ENCODE assay signal across 8 cellular contexts in genomic region chr20:62795023-62795761, GRCh38. TPM values are rescaled to one million over a fixed set of nuclear protein-coding genes. Genes with fewer than 3 reads are reported as not detected.
A peak's percentile ranks its signal among the peaks of the same experiment; 100 is the strongest.
DNase-seq lines count a peak whose midpoint lies in the region; ATAC-seq and TF ChIP-seq lines count a peak whose summit lies in the region.

No MANE protein-coding gene starts in this region.

- H3K4me3 ChIP-seq in heart left ventricle (peak overlapping the region; percentile 31 to 97 (median 78)), rectal smooth muscle tissue (ENCODE audit: low read length) (peak overlapping the region; percentile 86)

- ATAC-seq in heart left ventricle, result peak in 1 of 4 donors; percentile 5
- ATAC-seq in GM18511 (IDR thresholded peaks at IDR 0.05; ENCODE audit: unreplicated experiment), result no peak

- peak overlapping the region; percentile 86 for H3K4me3 Mint-ChIP-seq in activated naive CD4-positive, alpha-beta T cell treated with anti-CD3 and anti-CD28 coated beads, Interleukin-2, amount 50 U/mL, for 24 hours

- intact Hi-C loops in heart left ventricle (cut with DNase I), result loop anchor here in 3 of 10 donors (10.0 kb wide), 3 partner anchors 290 to 490 kb away; partner anchors contain the start of genes ADRM1 (in 1 of the 3) and CABLES2 (in 1 of the 3)
- intact Hi-C loops in posterior vena cava (cut with DNase I), result loop anchor here in 1 of 2 donors (10.0 kb wide), 1 partner anchor 390 kb away; the partner anchor contains the start of gene CABLES2

- no peak for TF ChIP-seq POLR2A in heart left ventricle (IDR thresholded peaks at IDR 0.05)

- H3K9me3 ChIP-seq in heart left ventricle, result no peaks in the 10 kb centered on the region

- H3K4me1 ChIP-seq in heart left ventricle, result peaks cover 4 to 50% (median 23%) of the 10 kb centered on the region in 12 donors
- peaks cover 16% of the 10 kb centered on the region for H3K4me1 ChIP-seq in rectal smooth muscle tissue (ENCODE audit: control insufficient read depth, insufficient read depth, low read length)

- 0 to 1% (median 1%) methylated on average over 31 to 68 of the region's 68 CpGs for WGBS in heart left ventricle, 4 donors

- H3K27ac Mint-ChIP-seq in activated naive CD4-positive, alpha-beta T cell treated with anti-CD3 and anti-CD28 coated beads, Interleukin-2, amount 50 U/mL, for 24 hours, result peak overlapping the region; percentile 85

- H3K27ac ChIP-seq in heart left ventricle (peak overlapping the region in 11 of 12 donors; percentile 75 to 96 (median 93)), rectal smooth muscle tissue (ENCODE audit: low read depth, low read length) (peak overlapping the region; percentile 96)

- peaks cover 42% of the 10 kb centered on the region for H3K4me1 Mint-ChIP-seq in activated naive CD4-positive, alpha-beta T cell treated with anti-CD3 and anti-CD28 coated beads, Interleukin-2, amount 50 U/mL, for 24 hours

- peaks cover 0 to 26% (median 23%) of the 10 kb centered on the region in 9 donors for H3K36me3 ChIP-seq in heart left ventricle
- peaks cover 15% of the 10 kb centered on the region for H3K36me3 ChIP-seq in rectal smooth muscle tissue (ENCODE audit: control insufficient read depth, insufficient read depth, low read length)

- no peaks in the 10 kb centered on the region for H3K27me3 Mint-ChIP-seq in activated naive CD4-positive, alpha-beta T cell treated with anti-CD3 and anti-CD28 coated beads, Interleukin-2, amount 50 U/mL, for 24 hours

- in situ Hi-C loops in SK-MEL-5 (cut with HindIII; ENCODE audit: low pct_unique_long_range_greater_than_20kb, low sequenced_read_pairs), result no loop called here

- H3K9ac ChIP-seq in rectal smooth muscle tissue (ENCODE audit: low read length), result peak overlapping the region; percentile 55

- H3K9me3 Mint-ChIP-seq in activated naive CD4-positive, alpha-beta T cell treated with anti-CD3 and anti-CD28 coated beads, Interleukin-2, amount 50 U/mL, for 24 hours, result no peaks in the 10 kb centered on the region

- peak; percentile 86 for DNase-seq in D341Med (ENCODE audit: low spot score)
- DNase-seq in KG1 (lab: John Stamatoyannopoulos, UW), result peak; percentile 58
- DNase-seq in SK-MEL-5 (ENCODE audit: low read depth, low spot score), result peak; percentile 52
- DNase-seq in heart left ventricle, result peak in 4 of 5 donors; percentile 46 to 82 (median 60)
- DNase-seq in posterior vena cava (ENCODE audit: low spot score), result no peak

- H3K27me3 ChIP-seq in heart left ventricle, result no peaks in the 10 kb centered on the region
- H3K27me3 ChIP-seq in rectal smooth muscle tissue (ENCODE audit: control insufficient read depth, insufficient read depth, low read length), result no peaks in the 10 kb centered on the region

- no peak for TF ChIP-seq CTCF in heart left ventricle (IDR thresholded peaks at IDR 0.05)

- peaks cover 1% of the 10 kb centered on the region for H3K36me3 Mint-ChIP-seq in activated naive CD4-positive, alpha-beta T cell treated with anti-CD3 and anti-CD28 coated beads, Interleukin-2, amount 50 U/mL, for 24 hours

RNA-seq across cellular contexts. Expression of gene MRGBP, which starts 1.1 kb away (rescaled TPM):
- 28.3 and 31.7 TPM in 2 replicates for total RNA-seq in SK-MEL-5 (2014; rRNA removed; shearing (Covaris generic))
- 24.4 and 25.7 TPM in 2 replicates for polyA plus RNA-seq in SK-MEL-5 (2015; cell fraction: cytosol; rRNA removed)
- 28.1 and 30.5 TPM in 2 replicates for polyA plus RNA-seq in SK-MEL-5 (2015; cell fraction: nucleus; rRNA removed)
- total RNA-seq in heart left ventricle, result 10 to 100 TPM in 1 of 9 donors, 1 to 10 TPM in 8; 7.2 to 10.5 (median 8.7) TPM
- 10 to 100 TPM in 1 of 2 donors, 1 to 10 TPM in 1; 7.1 to 10.2 TPM for polyA plus RNA-seq in heart left ventricle
- total RNA-seq in posterior vena cava, result 1 to 10 TPM; 5.0 to 8.0 TPM

RNA-seq across cellular contexts. Expression of gene OGFR, which starts 9.4 kb away (rescaled TPM):
- 58.3 and 65.2 TPM in 2 replicates for total RNA-seq in SK-MEL-5 (2014; rRNA removed; shearing (Covaris generic))
- 71.9 and 83.7 TPM in 2 replicates for polyA plus RNA-seq in SK-MEL-5 (2015; cell fraction: cytosol; rRNA removed)
- polyA plus RNA-seq in SK-MEL-5 (2015; cell fraction: nucleus; rRNA removed), result 35.7 and 56.7 TPM in 2 replicates
- total RNA-seq in heart left ventricle (10 to 100 TPM; 14.9 to 46.9 (median 19.2) TPM), posterior vena cava (10 to 100 TPM; 27.7 to 29.4 TPM)
- 10 to 100 TPM; 23.6 to 25.3 TPM for polyA plus RNA-seq in heart left ventricle

RNA-seq across cellular contexts. Expression of gene COL9A3, which starts 21.7 kb away (rescaled TPM):
- total RNA-seq in SK-MEL-5 (2014; rRNA removed; shearing (Covaris generic)), result 8.6 and 11.0 TPM in 2 replicates
- polyA plus RNA-seq in SK-MEL-5 (2015; cell fraction: cytosol; rRNA removed), result 32.5 and 39.8 TPM in 2 replicates
- polyA plus RNA-seq in SK-MEL-5 (2015; cell fraction: nucleus; rRNA removed), result 45.5 and 63.8 TPM in 2 replicates
- total RNA-seq in heart left ventricle (1 to 10 TPM in 8 of 9 donors, under 1 TPM in 1; 0.67 to 6.0 (median 1.9) TPM), posterior vena cava (1 to 10 TPM; 1.0 to 1.9 TPM)
- 1 to 10 TPM; 2.0 to 4.7 TPM for polyA plus RNA-seq in heart left ventricle
